8 cellular contexts compared by ENCODE assay signal in genomic region chr11:65900125-65900898, GRCh38. TPM values are rescaled to one million over a fixed set of nuclear protein-coding genes. Genes with fewer than 3 reads are reported as not detected.
DNase-seq lines count a peak whose midpoint lies in the region; ATAC-seq and TF ChIP-seq lines count a peak whose summit lies in the region.

Gene FOSL1 (minus strand): TSS chr11:65900388. CDS start chr11:65900339, 49 bp downstream.

- peaks cover 0 to 19% (median 5%) of the 10 kb centered on the region in 4 donors for H3K4me1 Mint-ChIP-seq in CD4-positive, CD25-positive, alpha-beta regulatory T cell
- H3K4me1 Mint-ChIP-seq in activated T-helper 1 cell treated with anti-CD3 and anti-CD28 coated beads, Interleukin-12 subunit alpha, Interleukin-12 subunit beta, Interleukin-2, Interleukin-4 antibody, amounts not matched to agents 30 ng/mL and 10 ng/mL and 1 ng/mL, durations not matched to agents 14 hours and 24 hours and 36 hours (ENCODE audit: low read depth), result peaks cover 23% of the 10 kb centered on the region
- H3K4me1 Mint-ChIP-seq in natural killer cell treated with Interleukin-12 subunit alpha and Interleukin-12 subunit beta and Interleukin-15 and Interleukin-18, amount 100 ng/mL, for 72 hours (ENCODE audit: low read depth in 2 of 2), result peaks cover 35 to 40% of the 10 kb centered on the region in 2 donors
- H3K4me1 Mint-ChIP-seq in stimulated activated naive B cell treated with anti-CD40 and anti-IgM and Interleukin-4, amounts not matched to agents 10 μg/mL and 1 μg/mL and 100 μg/mL, for 72 hours, result peaks cover 12 to 34% of the 10 kb centered on the region in 2 donors

- peak within 1 kb of the TSS; percentile 91 for H3K4me2 ChIP-seq in PC-9
- peak within 1 kb of the TSS; percentile 72 for H3K4me2 ChIP-seq in fibroblast of lung (ENCODE audit: extremely low read depth, insufficient read depth, low read length)

- ATAC-seq in CD4-positive, CD25-positive, alpha-beta regulatory T cell (ENCODE audit: low read depth in 2 of 2), result peak; percentile 91 to 94
- peak; percentile 71 for ATAC-seq in GM19328 (IDR thresholded peaks at IDR 0.05; ENCODE audit: unreplicated experiment)
- ATAC-seq in HG03460 (IDR thresholded peaks at IDR 0.05; ENCODE audit: unreplicated experiment), result peak; percentile 76
- ATAC-seq in natural killer cell treated with Interleukin-12 subunit alpha and Interleukin-12 subunit beta and Interleukin-15 and Interleukin-18, amount 100 ng/mL, for 72 hours, result peak; percentile 90 to 93
- ATAC-seq in stimulated activated naive B cell treated with anti-CD40 and anti-IgM and Interleukin-4, amounts not matched to agents 10 μg/mL and 1 μg/mL and 100 μg/mL, for 72 hours (replicated peaks), result peak; percentile 90 to 91

- BruUV-seq in PC-9 (replicated peaks; lab: Mats Ljungman, UMichigan), result no TSS peak

- H3K36me3 Mint-ChIP-seq in CD4-positive, CD25-positive, alpha-beta regulatory T cell, result no peaks in the 10 kb centered on the region
- peaks cover 17% of the 10 kb centered on the region for H3K36me3 Mint-ChIP-seq in activated T-helper 1 cell treated with anti-CD3 and anti-CD28 coated beads, Interleukin-12 subunit alpha, Interleukin-12 subunit beta, Interleukin-2, Interleukin-4 antibody, amounts not matched to agents 30 ng/mL and 10 ng/mL and 1 ng/mL, durations not matched to agents 14 hours and 24 hours and 36 hours (ENCODE audit: low read depth)
- H3K36me3 Mint-ChIP-seq in natural killer cell treated with Interleukin-12 subunit alpha and Interleukin-12 subunit beta and Interleukin-15 and Interleukin-18, amount 100 ng/mL, for 72 hours, result no peaks in the 10 kb centered on the region
- H3K36me3 Mint-ChIP-seq in stimulated activated naive B cell treated with anti-CD40 and anti-IgM and Interleukin-4, amounts not matched to agents 10 μg/mL and 1 μg/mL and 100 μg/mL, for 72 hours, result peaks cover 6 to 14% of the 10 kb centered on the region in 2 donors

- no peaks in the 10 kb centered on the region for H3K9me2 ChIP-seq in PC-9 (ENCODE audit: insufficient read depth)

- intact Hi-C loops in PC-9 (cut with micrococcal nuclease; ENCODE audit: unreplicated experiment), result no loop called here
- intact Hi-C loops in activated T-helper 1 cell treated with anti-CD3 and anti-CD28 coated beads, Interleukin-12 subunit alpha, Interleukin-12 subunit beta, Interleukin-2, Interleukin-4 antibody, amounts not matched to agents 30 ng/mL and 10 ng/mL and 1 ng/mL, durations not matched to agents 14 hours and 24 hours and 36 hours (cut with micrococcal nuclease), result loop anchor here (1.0 to 2.0 kb wide), 6 partner anchors 10 to 102 kb away; partner anchors contain the start of genes BANF1, C11orf68, CCDC85B and CFL1

- no peaks in the 10 kb centered on the region for H3K9me3 ChIP-seq in CD4-positive, CD25-positive, alpha-beta regulatory T cell (ENCODE audit: control insufficient read depth in 2 of 2, low read length in 2 of 2)
- H3K9me3 ChIP-seq in PC-9 (ENCODE audit: insufficient read depth, low read depth) (no peaks in the 10 kb centered on the region), fibroblast of lung (ENCODE audit: control insufficient read depth, insufficient read depth, low read depth, low read length) (no peaks in the 10 kb centered on the region)

- H3K79me2 ChIP-seq in PC-9 (ENCODE audit: low read depth), result peaks cover 56% of the 10 kb centered on the region
- peaks cover 66% of the 10 kb centered on the region for H3K79me2 ChIP-seq in fibroblast of lung (ENCODE audit: control insufficient read depth, insufficient read depth, low read length)

- peak within 1 kb of the TSS; percentile 99 for H3K9ac ChIP-seq in fibroblast of lung (ENCODE audit: insufficient read depth, low read length)

- H3K9me3 Mint-ChIP-seq in CD4-positive, CD25-positive, alpha-beta regulatory T cell, result peaks cover 0 to 2% (median 0%) of the 10 kb centered on the region in 7 donors
- no peaks in the 10 kb centered on the region for H3K9me3 Mint-ChIP-seq in activated T-helper 1 cell treated with anti-CD3 and anti-CD28 coated beads, Interleukin-12 subunit alpha, Interleukin-12 subunit beta, Interleukin-2, Interleukin-4 antibody, amounts not matched to agents 30 ng/mL and 10 ng/mL and 1 ng/mL, durations not matched to agents 14 hours and 24 hours and 36 hours
- H3K9me3 Mint-ChIP-seq in natural killer cell treated with Interleukin-12 subunit alpha and Interleukin-12 subunit beta and Interleukin-15 and Interleukin-18, amount 100 ng/mL, for 72 hours, result no peaks in the 10 kb centered on the region
- H3K9me3 Mint-ChIP-seq in stimulated activated naive B cell treated with anti-CD40 and anti-IgM and Interleukin-4, amounts not matched to agents 10 μg/mL and 1 μg/mL and 100 μg/mL, for 72 hours, result no peaks in the 10 kb centered on the region

- peak within 1 kb of the TSS in 2 of 3 donors; percentile 77 to 81 for H3K27ac Mint-ChIP-seq in CD4-positive, CD25-positive, alpha-beta regulatory T cell
- H3K27ac Mint-ChIP-seq in activated T-helper 1 cell treated with anti-CD3 and anti-CD28 coated beads, Interleukin-12 subunit alpha, Interleukin-12 subunit beta, Interleukin-2, Interleukin-4 antibody, amounts not matched to agents 30 ng/mL and 10 ng/mL and 1 ng/mL, durations not matched to agents 14 hours and 24 hours and 36 hours, result peak within 1 kb of the TSS; percentile 67
- peak within 1 kb of the TSS; percentile 81 to 94 for H3K27ac Mint-ChIP-seq in natural killer cell treated with Interleukin-12 subunit alpha and Interleukin-12 subunit beta and Interleukin-15 and Interleukin-18, amount 100 ng/mL, for 72 hours
- H3K27ac Mint-ChIP-seq in stimulated activated naive B cell treated with anti-CD40 and anti-IgM and Interleukin-4, amounts not matched to agents 10 μg/mL and 1 μg/mL and 100 μg/mL, for 72 hours, result peak within 1 kb of the TSS; percentile 89

- no peaks in the 10 kb centered on the region for H3K36me3 ChIP-seq in CD4-positive, CD25-positive, alpha-beta regulatory T cell (ENCODE audit: control insufficient read depth, insufficient read depth, low read length)
- H3K36me3 ChIP-seq in PC-9 (ENCODE audit: low read depth) (peaks cover 27% of the 10 kb centered on the region), fibroblast of lung (ENCODE audit: control insufficient read depth, insufficient read depth, low read length) (peaks cover 9% of the 10 kb centered on the region)

- peaks cover 3% of the 10 kb centered on the region for H3K27me3 ChIP-seq in CD4-positive, CD25-positive, alpha-beta regulatory T cell (ENCODE audit: control insufficient read depth, insufficient read depth, low read length)
- no peaks in the 10 kb centered on the region for H3K27me3 ChIP-seq in PC-9 (ENCODE audit: insufficient read depth, low read depth)
- H3K27me3 ChIP-seq in fibroblast of lung (ENCODE audit: control insufficient read depth, insufficient read depth, low read length), result no peaks in the 10 kb centered on the region

- POLR2A ChIA-PET in PC-9 (lab: Charles Lee; ENCODE audit: unreplicated experiment), result interaction anchor here (0.5 to 1.6 kb wide), 15 partner anchors 9 to 1561 kb away, joined by 3 to 19 read pairs (median 5); partner anchors contain the start of genes BANF1, CCDC85B and FIBP

- H4K20me1 ChIP-seq in PC-9 (ENCODE audit: insufficient read depth), result peaks cover 35% of the 10 kb centered on the region
- H4K20me1 ChIP-seq in fibroblast of lung (ENCODE audit: control insufficient read depth, extremely low read depth, insufficient read depth, low read length), result no peaks in the 10 kb centered on the region

- peaks cover 29% of the 10 kb centered on the region for H3K27me3 Mint-ChIP-seq in CD4-positive, CD25-positive, alpha-beta regulatory T cell
- H3K27me3 Mint-ChIP-seq in activated T-helper 1 cell treated with anti-CD3 and anti-CD28 coated beads, Interleukin-12 subunit alpha, Interleukin-12 subunit beta, Interleukin-2, Interleukin-4 antibody, amounts not matched to agents 30 ng/mL and 10 ng/mL and 1 ng/mL, durations not matched to agents 14 hours and 24 hours and 36 hours (ENCODE audit: insufficient read depth), result peaks cover 9% of the 10 kb centered on the region
- H3K27me3 Mint-ChIP-seq in natural killer cell treated with Interleukin-12 subunit alpha and Interleukin-12 subunit beta and Interleukin-15 and Interleukin-18, amount 100 ng/mL, for 72 hours, result no peaks in the 10 kb centered on the region
- H3K27me3 Mint-ChIP-seq in stimulated activated naive B cell treated with anti-CD40 and anti-IgM and Interleukin-4, amounts not matched to agents 10 μg/mL and 1 μg/mL and 100 μg/mL, for 72 hours, result peaks cover 0 to 7% of the 10 kb centered on the region in 2 donors

- CTCF ChIA-PET in PC-9 (lab: Charles Lee), result interaction anchor here (0.5 to 0.6 kb wide), 2 partner anchors 71 to 138 kb away, joined by 3 to 6 read pairs; no protein-coding TSS in a partner anchor

- H3K4me1 ChIP-seq in CD4-positive, CD25-positive, alpha-beta regulatory T cell (ENCODE audit: control insufficient read depth, insufficient read depth, low read length, poor library complexity, severe bottlenecking), result peaks cover 22% of the 10 kb centered on the region
- H3K4me1 ChIP-seq in PC-9 (replicated peaks; ENCODE audit: insufficient read depth) (peaks cover 71% of the 10 kb centered on the region), fibroblast of lung (ENCODE audit: control insufficient read depth, extremely low read depth, insufficient read depth, low read length) (peaks cover 37% of the 10 kb centered on the region)

- peak within 1 kb of the TSS; percentile 41 for H3K27ac ChIP-seq in CD4-positive, CD25-positive, alpha-beta regulatory T cell (ENCODE audit: insufficient read depth, low read length, poor library complexity, severe bottlenecking)
- peak within 1 kb of the TSS; percentile 95 for H3K27ac ChIP-seq in PC-9
- H3K27ac ChIP-seq in fibroblast of lung (ENCODE audit: insufficient read depth, low read length), result peak within 1 kb of the TSS; percentile 100

- peak; percentile 89 to 93 (median 93) for DNase-seq in CD4-positive, CD25-positive, alpha-beta regulatory T cell
- DNase-seq in PC-9 (peak; percentile 97 to 100), fibroblast of lung (ENCODE audit: low read depth in 2 of 2) (peak; percentile 96 to 97)
- DNase-seq in activated T-helper 1 cell treated with anti-CD3 and anti-CD28 coated beads, Interleukin-12 subunit alpha, Interleukin-12 subunit beta, Interleukin-2, Interleukin-4 antibody, amounts not matched to agents 30 ng/mL and 10 ng/mL and 1 ng/mL, durations not matched to agents 14 hours and 24 hours and 36 hours (ENCODE audit: low spot score), result peak; percentile 89
- peak; percentile 95 for DNase-seq in natural killer cell treated with Interleukin-12 subunit alpha and Interleukin-12 subunit beta and Interleukin-15 and Interleukin-18, amount 100 ng/mL, for 72 hours (ENCODE audit: low spot score)
- peak; percentile 82 for DNase-seq in stimulated activated naive B cell treated with anti-CD40 and anti-IgM and Interleukin-4, amounts not matched to agents 10 μg/mL and 1 μg/mL and 100 μg/mL, for 72 hours

- TF ChIP-seq CTCF in PC-9 (conservative IDR thresholded peaks at IDR 0.05) (no peak), fibroblast of lung (conservative IDR thresholded peaks at IDR 0.05 in 1 of 2, IDR thresholded peaks at IDR 0.05 in 1 of 2; ENCODE audit: low read depth in 1 of 2, low read length in 2 of 2) (no peak)

- H2AFZ ChIP-seq in PC-9, result peak within 1 kb of the TSS; percentile 29; the same call in 1 of the 2 replicates
- no peak within 1 kb of the TSS for H2AFZ ChIP-seq in fibroblast of lung (ENCODE audit: low read length)

- H3K4me3 Mint-ChIP-seq in CD4-positive, CD25-positive, alpha-beta regulatory T cell, result peak within 1 kb of the TSS; percentile 21 to 78 (median 74)
- H3K4me3 Mint-ChIP-seq in activated T-helper 1 cell treated with anti-CD3 and anti-CD28 coated beads, Interleukin-12 subunit alpha, Interleukin-12 subunit beta, Interleukin-2, Interleukin-4 antibody, amounts not matched to agents 30 ng/mL and 10 ng/mL and 1 ng/mL, durations not matched to agents 14 hours and 24 hours and 36 hours, result peak within 1 kb of the TSS; percentile 82
- peak within 1 kb of the TSS; percentile 76 for H3K4me3 Mint-ChIP-seq in natural killer cell treated with Interleukin-12 subunit alpha and Interleukin-12 subunit beta and Interleukin-15 and Interleukin-18, amount 100 ng/mL, for 72 hours
- peak within 1 kb of the TSS; percentile 85 to 90 for H3K4me3 Mint-ChIP-seq in stimulated activated naive B cell treated with anti-CD40 and anti-IgM and Interleukin-4, amounts not matched to agents 10 μg/mL and 1 μg/mL and 100 μg/mL, for 72 hours

- H3F3A ChIP-seq in PC-9 (ENCODE audit: insufficient read depth, low read depth), result peaks cover 73% of the 10 kb centered on the region

- H3K4me3 ChIP-seq in CD4-positive, CD25-positive, alpha-beta regulatory T cell (ENCODE audit: low read depth, low read length), result peak within 1 kb of the TSS; percentile 41
- H3K4me3 ChIP-seq in PC-9 (peak within 1 kb of the TSS; percentile 96), fibroblast of lung (replicated peaks in 1 of 4; ENCODE audit: control extremely low read depth in 1 of 4, insufficient read depth in 1 of 4, low read depth in 3 of 4, low read length in 4 of 4) (peak within 1 kb of the TSS; percentile 72 to 97 (median 89))

RNA-seq across cellular contexts. Expression of gene FOSL1, which starts in this region (rescaled TPM):
- total RNA-seq in CD4-positive, CD25-positive, alpha-beta regulatory T cell, result 2.7 TPM
- polyA plus RNA-seq in CD4-positive, CD25-positive, alpha-beta regulatory T cell, result not detected
- total RNA-seq in PC-9 (2021) (58.8 and 69.9 TPM in 2 replicates), fibroblast of lung (7.4 and 8.8 TPM in 2 replicates)
- total RNA-seq in activated T-helper 1 cell treated with anti-CD3 and anti-CD28 coated beads, Interleukin-12 subunit alpha, Interleukin-12 subunit beta, Interleukin-2, Interleukin-4 antibody, amounts not matched to agents 30 ng/mL and 10 ng/mL and 1 ng/mL, durations not matched to agents 14 hours and 24 hours and 36 hours, result 31.7 and 33.5 TPM in 2 replicates
- polyA plus RNA-seq in fibroblast of lung, result 3.5 and 26.9 TPM in 2 replicates
- 27.4 and 167 TPM in 2 replicates for polyA plus RNA-seq in fibroblast of lung (2012)
- 54.5 and 239 TPM in 2 replicates for polyA minus RNA-seq in fibroblast of lung (ENCODE audit: low replicate concordance)
- 10 to 100 TPM in 1 of 2 donors, 1 to 10 TPM in 1; 7.9 to 18.1 TPM for total RNA-seq in natural killer cell treated with Interleukin-12 subunit alpha and Interleukin-12 subunit beta and Interleukin-15 and Interleukin-18, amount 100 ng/mL, for 72 hours

Comparison
In these comparisons a context has a peak if more than half of its experiments do, and no peak if none do; other contexts are left out.
1. Peak in every context shown above with its lines: DNase-seq, ATAC-seq, H3K4me3 ChIP-seq and H3K27ac ChIP-seq.
2. H3K27ac ChIP-seq: peak in every context shown above with its lines; median percentile 100 in fibroblast of lung; 95 in PC-9; 41 in CD4-positive, CD25-positive, alpha-beta regulatory T cell.
3. H3K4me3 ChIP-seq: peak in every context shown above with its lines; median percentile 96 in PC-9; 89 in fibroblast of lung; 41 in CD4-positive, CD25-positive, alpha-beta regulatory T cell.